Comparison of ENCODE assay signal across 8 cellular contexts in genomic region chr21:46285206-46285661, GRCh38. TPM values are rescaled to one million over a fixed set of nuclear protein-coding genes. Genes with fewer than 3 reads are reported as not detected.
A peak's percentile ranks its signal among the peaks of the same experiment; 100 is the strongest.
DNase-seq lines count a peak whose midpoint lies in the region; ATAC-seq and TF ChIP-seq lines count a peak whose summit lies in the region.

MCM3AP (minus strand) TSS chr21:46285611; CDS start chr21:46285286, 325 bp downstream.

- intact Hi-C loops in spleen (cut with DNase I; ENCODE audit: low total_unique reads), result loop anchor here (5.0 kb wide), 1 partner anchor 42 kb away; a partner anchor contains a TSS

- peaks cover 8% of the 10 kb centered on the region for H3K4me1 ChIP-seq in iPS-15b (ENCODE audit: control insufficient read depth, insufficient read depth, low read length)
- peaks cover 39 to 91% (median 60%) of the 10 kb centered on the region in 6 donors for H3K4me1 ChIP-seq in spleen

- H3K27me3 ChIP-seq in iPS-15b (ENCODE audit: control insufficient read depth, insufficient read depth, low read length), result no peaks in the 10 kb centered on the region
- H3K27me3 ChIP-seq in spleen (replicated peaks in 1 of 7), result no peaks in the 10 kb centered on the region

- H3K4me1 Mint-ChIP-seq in IgD-negative memory B cell, result peaks cover 26 to 40% (median 31%) of the 10 kb centered on the region in 3 donors

- no peak for ATAC-seq in GM18867 (IDR thresholded peaks at IDR 0.05; ENCODE audit: unreplicated experiment)

- DNase-seq in spleen (no peak), NCI-H1092 (lab: John Stamatoyannopoulos, UW) (no peak), NK-92 (lab: John Stamatoyannopoulos, UW; ENCODE audit: unreplicated experiment) (no peak)
- DNase-seq in activated CD4-positive, CD25-positive, alpha-beta regulatory T cell treated with anti-CD3 and anti-CD28 coated beads, Interleukin-2, amount 50 U/mL, for 72 hours, result no peak

- H3K36me3 ChIP-seq in iPS-15b (ENCODE audit: control insufficient read depth, insufficient read depth, low read length), result peaks cover 4% of the 10 kb centered on the region
- H3K36me3 ChIP-seq in spleen, result peaks cover 0 to 46% (median 20%) of the 10 kb centered on the region in 6 donors

- H3K4me3 ChIP-seq in iPS-15b (ENCODE audit: low read depth, low read length) (peak within 1 kb of the TSS; percentile 66), spleen (peak within 1 kb of the TSS; percentile 68 to 99 (median 92))

- 25 to 31% (median 30%) methylated on average over 6 of the region's 6 CpGs for WGBS in adipose tissue, 3 donors
- 32 to 36% (median 34%) methylated on average over 6 of the region's 6 CpGs for WGBS in spleen, 5 donors

- H3K27me3 Mint-ChIP-seq in IgD-negative memory B cell, result no peaks in the 10 kb centered on the region

- no peak for TF ChIP-seq CTCF in spleen (IDR thresholded peaks at IDR 0.05 in 8 of 11, conservative IDR thresholded peaks at IDR 0.05 in 3 of 11)

- no peak for TF ChIP-seq POLR2A in spleen (IDR thresholded peaks at IDR 0.05)

- H3K9me3 ChIP-seq in iPS-15b (ENCODE audit: control insufficient read depth, insufficient read depth, low read length), result no peaks in the 10 kb centered on the region
- no peaks in the 10 kb centered on the region for H3K9me3 ChIP-seq in spleen

- peak within 1 kb of the TSS; percentile 81 for H3K9ac ChIP-seq in iPS-15b (ENCODE audit: low read depth, low read length)

- peak within 1 kb of the TSS; percentile 88 to 99 (median 94) for H3K4me3 Mint-ChIP-seq in IgD-negative memory B cell

- H3K27ac Mint-ChIP-seq in IgD-negative memory B cell, result peak within 1 kb of the TSS; percentile 78 to 93 (median 93)

- H3K27ac ChIP-seq in adipose tissue (ENCODE audit: low read depth, low read length) (peak within 1 kb of the TSS; percentile 46), spleen (peak within 1 kb of the TSS; percentile 90 to 98 (median 96))

- no peaks in the 10 kb centered on the region for H3K36me3 Mint-ChIP-seq in IgD-negative memory B cell

- H3K9me3 Mint-ChIP-seq in IgD-negative memory B cell, result no peaks in the 10 kb centered on the region

RNA-seq across cellular contexts. Expression of gene MCM3AP, which starts in this region (rescaled TPM):
- polyA plus RNA-seq in IgD-negative memory B cell (48.5 TPM), adipose tissue (10 to 100 TPM; 22.8 to 41.0 (median 39.1) TPM), spleen (10 to 100 TPM; 35.2 to 75.5 (median 55.2) TPM)
- 100 to 1,000 TPM in 5 of 7 donors, 10 to 100 TPM in 2; 96.8 to 144 (median 115) TPM for total RNA-seq in spleen
